In the genomic region with DNA sequence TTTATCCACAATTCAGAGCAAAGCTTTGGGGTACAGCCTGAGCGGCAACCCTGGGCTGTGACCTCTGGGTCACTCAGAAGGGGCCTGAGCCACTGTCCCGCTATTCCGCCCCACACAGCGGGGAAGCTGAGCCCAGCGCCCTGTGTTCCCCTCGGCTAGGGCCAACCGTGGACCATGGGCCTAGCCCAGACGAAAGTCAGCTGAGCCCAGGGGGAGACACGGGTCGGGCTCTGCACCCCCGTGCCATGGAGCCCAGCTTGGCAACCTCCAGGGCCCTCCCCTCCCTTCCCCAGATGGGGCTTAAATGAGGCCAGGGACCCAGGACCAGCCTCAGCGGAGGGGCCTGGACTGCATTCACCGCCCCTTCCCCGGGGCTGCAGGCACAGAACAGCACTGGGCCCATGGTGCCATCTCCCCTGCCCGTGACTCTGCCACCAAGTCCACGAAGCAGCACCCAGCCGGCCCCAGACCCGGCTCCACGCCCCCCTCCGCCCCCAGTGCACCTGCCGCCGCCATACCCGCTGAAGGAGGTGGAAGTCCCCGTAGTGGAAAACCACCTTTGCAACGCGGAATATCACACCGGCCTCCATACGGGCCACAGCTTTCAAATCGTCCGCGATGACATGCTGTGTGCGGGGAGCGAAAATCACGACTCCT, we compare ENCODE assay signal across 1 cellular context.
A peak's percentile ranks its signal among the peaks of the same experiment; 100 is the strongest.
TF ChIP-seq lines count a peak whose summit lies in the region.

No MANE protein-coding gene starts in this region.

TF ChIP-seq in K562, 482 proteins besides CTCF, POLR2A, EP300 and RAD21:
- TF ChIP-seq SREBF2 (CRISPR knock-in tag; IDR thresholded peaks at IDR 0.05) (no peak), ZNF75A (CRISPR knock-in tag; IDR thresholded peaks at IDR 0.05) (no peak), POLR2G (IDR thresholded peaks at IDR 0.05; ENCODE audit: low read depth, low read length) (no peak), ZC3H4 (CRISPR knock-in tag; IDR thresholded peaks at IDR 0.05; ENCODE audit: borderline replicate concordance) (no peak), SAFB (IDR thresholded peaks at IDR 0.05; ENCODE audit: borderline replicate concordance, low read depth, low read length) (peak; percentile 16; the same call in 1 of the 2 replicates)
